ENCODE assay signal across 17 cellular contexts in the genomic region with DNA sequence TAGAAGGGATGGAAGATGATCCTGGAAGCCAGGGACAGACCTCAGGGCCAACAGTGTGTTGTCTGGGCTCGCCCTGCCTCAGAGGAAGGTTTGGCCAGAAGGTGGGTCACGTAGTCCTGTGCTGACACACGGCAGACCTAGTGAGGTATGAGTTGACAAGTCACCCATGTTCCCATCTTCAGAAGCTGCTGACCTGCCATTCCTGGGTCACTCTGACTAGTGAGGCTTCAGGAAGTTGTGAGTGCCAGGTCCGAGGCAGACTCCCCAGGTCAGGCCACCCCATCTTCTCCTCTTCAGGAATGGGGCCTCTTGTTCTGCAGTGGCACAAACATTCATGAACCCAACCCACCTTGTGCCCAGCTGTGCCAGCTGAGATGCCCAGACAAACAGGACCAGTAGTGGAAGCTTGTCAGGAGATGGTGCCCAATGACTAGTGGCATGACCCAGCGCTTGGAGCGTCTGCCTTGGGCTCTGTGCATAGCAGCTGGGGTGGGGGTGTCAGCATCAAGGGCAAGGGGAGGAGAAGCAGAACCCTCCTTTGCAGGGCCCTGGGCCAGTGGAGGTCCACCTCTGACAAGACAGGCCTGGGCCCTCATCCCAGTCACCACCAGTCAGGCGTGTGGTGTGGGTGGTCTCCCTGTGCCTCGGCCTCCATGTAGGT. TPM values are rescaled to one million over a fixed set of nuclear protein-coding genes. Genes with fewer than 3 reads are reported as not detected.
"Had no signal": no experiment of that assay in that cellular context is flagged by ENCODE, and none has a peak within 500 bp of the region (broad histone marks: within the 10 kb centered on the region; RNA-seq: fewer than 3 reads in every experiment).

No MANE protein-coding gene starts in this region.

- H3K4me1 Mint-ChIP-seq: mesothelial cell of epicardium had no signal

- H3K9me3 ChIP-seq: neutrophil, testis had no signal

- DNase-seq: activated CD4-positive, alpha-beta T cell treated with anti-CD3 and anti-CD28 coated beads for 48 hours; activated CD8-positive, alpha-beta T cell treated with anti-CD3 and anti-CD28 coated beads, Interleukin-2, amount 10 ng/mL, durations not matched to agents 7 days and 5 days; activated gamma-delta T cell; anterior cingulate cortex; effector CD8-positive, alpha-beta T cell; kidney glomerular epithelial cell; stimulated activated naive CD4-positive, alpha-beta T cell treated with Interleukin-2 at 50 U/mL for 16 hours; testis had no signal

- H3K4me3 Mint-ChIP-seq: activated CD8-positive, alpha-beta T cell treated with anti-CD3 and anti-CD28 coated beads, Interleukin-2, amount 10 ng/mL, durations not matched to agents 7 days and 5 days; activated naive CD8-positive, alpha-beta T cell; mesothelial cell of epicardium; WTC11 had no signal

- H3K27ac Mint-ChIP-seq: activated CD8-positive, alpha-beta T cell treated with anti-CD3 and anti-CD28 coated beads, Interleukin-2, amount 10 ng/mL, durations not matched to agents 7 days and 5 days; activated naive CD8-positive, alpha-beta T cell; mesothelial cell of epicardium; WTC11 had no signal

- H3K36me3 ChIP-seq: neutrophil had no signal

- H3K9me3 Mint-ChIP-seq: mesothelial cell of epicardium, WTC11 had no signal

- H3K4me3 ChIP-seq: hepatocyte, testis had no signal

- H3K36me3 Mint-ChIP-seq: activated naive CD8-positive, alpha-beta T cell; mesothelial cell of epicardium; WTC11 had no signal

- H3K27me3 Mint-ChIP-seq: activated naive CD8-positive, alpha-beta T cell had no signal

- ATAC-seq: activated CD8-positive, alpha-beta T cell treated with anti-CD3 and anti-CD28 coated beads, Interleukin-2, amount 10 ng/mL, durations not matched to agents 7 days and 5 days; Right ventricle myocardium inferior; sciatic nerve; SK-N-SH treated with all-trans-retinoic acid at 6 μM for 48 hours; WTC11 had no signal

- H3K27ac ChIP-seq: hepatocyte, neutrophil, testis had no signal

- H3K27me3 ChIP-seq: hepatocyte, neutrophil, testis had no signal

RNA-seq across cellular contexts. Expression of a gene that starts 16.8 kb away (rescaled TPM):
- total RNA-seq: activated CD8-positive, alpha-beta T cell treated with anti-CD3 and anti-CD28 coated beads, Interleukin-2, amount 10 ng/mL, durations not matched to agents 7 days and 5 days; T-helper 1 cell treated with Interleukin-12 subunit alpha and Interleukin-12 subunit beta and Interleukin-4 antibody, amounts not matched to agents 30 ng/mL and 1 ng/mL, for 36 hours had no signal
